8 cellular contexts compared by ENCODE assay signal in genomic region chr1:203291201-203292096, GRCh38. TPM values are rescaled to one million over a fixed set of nuclear protein-coding genes. Genes with fewer than 3 reads are reported as not detected.
DNase-seq lines count a peak whose midpoint lies in the region; ATAC-seq and TF ChIP-seq lines count a peak whose summit lies in the region.

No MANE protein-coding gene starts in this region.

- H3K4me1 ChIP-seq in Karpas-422 (ENCODE audit: low read length) (peaks cover 88% of the 10 kb centered on the region), neuronal stem cell (ENCODE audit: control insufficient read depth in 2 of 2, insufficient read depth in 1 of 2, low read depth in 1 of 2, low read length in 2 of 2) (peaks cover 35 to 36% of the 10 kb centered on the region in 2 donors), BE2C (peaks cover 31% of the 10 kb centered on the region)
- H3K4me1 ChIP-seq in effector memory CD4-positive, alpha-beta T cell (ENCODE audit: control insufficient read depth, insufficient read depth, low read length, poor library complexity, severe bottlenecking), result peaks cover 43% of the 10 kb centered on the region

- H3K4me2 ChIP-seq in Karpas-422 (ENCODE audit: low read depth, low read length, poor library complexity, severe bottlenecking) (peak overlapping the region; percentile 99), neuronal stem cell (ENCODE audit: insufficient read depth, low read length, poor library complexity, severe bottlenecking) (no peak overlapping the region)

- H3K9me3 ChIP-seq in Karpas-422 (ENCODE audit: low read length) (no peaks in the 10 kb centered on the region), neuronal stem cell (replicated peaks in 1 of 2; ENCODE audit: control insufficient read depth in 2 of 2, insufficient read depth in 1 of 2, low read depth in 1 of 2, low read length in 2 of 2) (no peaks in the 10 kb centered on the region), BE2C (no peaks in the 10 kb centered on the region)
- no peaks in the 10 kb centered on the region for H3K9me3 ChIP-seq in effector memory CD4-positive, alpha-beta T cell (ENCODE audit: control insufficient read depth, low read length)

- no peak for ATAC-seq in GM18511 (IDR thresholded peaks at IDR 0.05; ENCODE audit: unreplicated experiment)
- no peak for ATAC-seq in HG03469 (IDR thresholded peaks at IDR 0.05; ENCODE audit: unreplicated experiment)

- no peak overlapping the region for H2BK120ac ChIP-seq in neuronal stem cell (ENCODE audit: low read depth, low read length)

- H3K9me2 ChIP-seq in Karpas-422 (replicated peaks; ENCODE audit: insufficient read depth, low read length), result no peaks in the 10 kb centered on the region

- H3K27me3 ChIP-seq in Karpas-422 (ENCODE audit: low read length) (no peaks in the 10 kb centered on the region), neuronal stem cell (ENCODE audit: control insufficient read depth in 3 of 3, insufficient read depth in 3 of 3, low read depth in 1 of 3, low read length in 3 of 3) (peaks cover 0 to 15% (median 0%) of the 10 kb centered on the region in 3 experiments), BE2C (no peaks in the 10 kb centered on the region)
- H3K27me3 ChIP-seq in effector memory CD4-positive, alpha-beta T cell (replicated peaks; ENCODE audit: control insufficient read depth, insufficient read depth, low read length, poor library complexity, severe bottlenecking), result no peaks in the 10 kb centered on the region

- H2BK5ac ChIP-seq in neuronal stem cell (ENCODE audit: low read length), result peak overlapping the region; percentile 0

- peak overlapping the region; percentile 6 for H3K23ac ChIP-seq in neuronal stem cell (ENCODE audit: low read depth, low read length, poor library complexity)

- no peak overlapping the region for H4K8ac ChIP-seq in neuronal stem cell (ENCODE audit: low read depth, low read length)

- H3K79me1 ChIP-seq in neuronal stem cell (ENCODE audit: low read depth, low read length), result no peaks in the 10 kb centered on the region

- H3K9ac ChIP-seq in Karpas-422 (ENCODE audit: low read length) (peak overlapping the region; percentile 93), neuronal stem cell (ENCODE audit: low read depth, low read length, poor library complexity) (no peak overlapping the region)

- peak overlapping the region; percentile 17 for H4K91ac ChIP-seq in neuronal stem cell (ENCODE audit: low read depth, low read length, poor library complexity)

- no CpG with 5 or more reads among the region's 17 CpGs for WGBS in neuronal stem cell (ENCODE audit: extremely low coverage in 2 of 2, insufficient read length in 2 of 2, insufficient replicate concordance in 1 of 2), 2 donors

- H3K36me3 ChIP-seq in Karpas-422 (ENCODE audit: insufficient read depth, low read length) (no peaks in the 10 kb centered on the region), neuronal stem cell (replicated peaks in 1 of 2; ENCODE audit: control insufficient read depth in 2 of 2, insufficient read depth in 2 of 2, low read length in 2 of 2) (no peaks in the 10 kb centered on the region), BE2C (no peaks in the 10 kb centered on the region)
- H3K36me3 ChIP-seq in effector memory CD4-positive, alpha-beta T cell (ENCODE audit: control insufficient read depth, insufficient read depth, low read length), result no peaks in the 10 kb centered on the region

- no peak for TF ChIP-seq CTCF in BE2C (IDR thresholded peaks at IDR 0.05; ENCODE audit: low read depth, low read length)

- H3K4ac ChIP-seq in neuronal stem cell (ENCODE audit: low read length), result no peak overlapping the region

- DNase-seq in CD1c-positive myeloid dendritic cell (ENCODE audit: extremely low spot score) (peak; percentile 44), Karpas-422 (no peak), neuronal stem cell (ENCODE audit: low spot score) (no peak), NCI-H526 treated with DMSO at 0.1 percent for 48 hours (lab: John Stamatoyannopoulos, UW) (no peak), BE2C (no peak)
- DNase-seq in effector memory CD4-positive, alpha-beta T cell, result no peak

- no peak overlapping the region for H2AK5ac ChIP-seq in neuronal stem cell (ENCODE audit: low read depth, low read length)

- H2AFZ ChIP-seq in Karpas-422 (ENCODE audit: low read length) (no peak overlapping the region), neuronal stem cell (ENCODE audit: low read length) (peak overlapping the region; percentile 89)

- peak overlapping the region; percentile 78 for H3K18ac ChIP-seq in neuronal stem cell (ENCODE audit: low read length)

- peak overlapping the region; percentile 100 for H3K27ac ChIP-seq in Karpas-422 (ENCODE audit: low read length)
- H3K27ac ChIP-seq in effector memory CD4-positive, alpha-beta T cell (ENCODE audit: insufficient read depth, low read length, poor library complexity, severe bottlenecking), result peak overlapping the region; percentile 99
- no peak overlapping the region for H3K27ac ChIP-seq in neuronal stem cell (replicated peaks; ENCODE audit: low read length)

- H3K14ac ChIP-seq in neuronal stem cell (ENCODE audit: low read length), result no peak overlapping the region

- H3K4me3 ChIP-seq in Karpas-422 (ENCODE audit: low read length) (peak overlapping the region; percentile 65), neuronal stem cell (ENCODE audit: low read length in 2 of 2) (no peak overlapping the region), BE2C (ENCODE audit: low read depth, low read length) (no peak overlapping the region)
- H3K4me3 ChIP-seq in effector memory CD4-positive, alpha-beta T cell (ENCODE audit: insufficient read depth, low read depth, low read length, poor library complexity, severe bottlenecking), result no peak overlapping the region

- H2BK15ac ChIP-seq in neuronal stem cell (ENCODE audit: low read length), result no peak overlapping the region

- no peaks in the 10 kb centered on the region for H4K20me1 ChIP-seq in Karpas-422 (ENCODE audit: insufficient read depth, low read depth, low read length)

- H3K79me2 ChIP-seq in Karpas-422 (ENCODE audit: low read length), result no peaks in the 10 kb centered on the region

- no peak overlapping the region for H2BK12ac ChIP-seq in neuronal stem cell (ENCODE audit: low read length)

RNA-seq across cellular contexts. Expression of gene BTG2, which starts 13.9 kb away (rescaled TPM):
- total RNA-seq in Karpas-422 (2014; rRNA removed; shearing (Covaris generic); ENCODE audit: low replicate concordance), result 245 and 258 TPM in 2 replicates
- polyA plus RNA-seq in neuronal stem cell (2013, experiment 1 of 2), result 59.9 TPM
- polyA plus RNA-seq in neuronal stem cell (2013, experiment 2 of 2), result 59.9 TPM
- polyA plus RNA-seq in BE2C (2012; ENCODE audit: insufficient read depth, insufficient read length, low read depth), result 15.1 TPM

RNA-seq across cellular contexts. Expression of gene FMOD, which starts 59.5 kb away (rescaled TPM):
- total RNA-seq in Karpas-422 (2014; rRNA removed; shearing (Covaris generic); ENCODE audit: low replicate concordance), result 2.2 and 3.6 TPM in 2 replicates
- 2.0 TPM for polyA plus RNA-seq in neuronal stem cell (2013, experiment 1 of 2)
- polyA plus RNA-seq in neuronal stem cell (2013, experiment 2 of 2), result 2.0 TPM
- polyA plus RNA-seq in BE2C (2012; ENCODE audit: insufficient read depth, insufficient read length, low read depth), result 0.85 TPM
